1 cellular context compared by ENCODE assay signal in genomic region chr9:135480071-135480941, GRCh38.
TF ChIP-seq lines count a peak whose summit lies in the region.

No MANE protein-coding gene starts in this region.

TF ChIP-seq in K562, 482 proteins besides CTCF, POLR2A, EP300 and RAD21 (continued from another document and continues in another):
- TF ChIP-seq CHD7 (IDR thresholded peaks at IDR 0.05; ENCODE audit: low read depth, low read length) (no peak), SMARCA5 (IDR thresholded peaks at IDR 0.05) (no peak), KAT2B (IDR thresholded peaks at IDR 0.05; ENCODE audit: low read depth, low read length) (no peak), SMARCE1 (IDR thresholded peaks at IDR 0.05) (no peak), MXI1 (IDR thresholded peaks at IDR 0.05; ENCODE audit: low read depth, low read length) (no peak), SMARCA4 (IDR thresholded peaks at IDR 0.05) (no peak), ZNF140 (CRISPR knock-in tag; IDR thresholded peaks at IDR 0.05) (no peak), USF2 (CRISPR knock-in tag; IDR thresholded peaks at IDR 0.05) (no peak), ZNF592 (IDR thresholded peaks at IDR 0.05) (no peak), ARID2 (IDR thresholded peaks at IDR 0.05) (no peak), ILF3 (IDR thresholded peaks at IDR 0.05; ENCODE audit: borderline replicate concordance) (no peak), ZBTB11 (CRISPR knock-in tag; IDR thresholded peaks at IDR 0.05) (peak in 1 of 3 experiments; percentile 54; a peak in 1 of 6 replicates), MYBL2 (IDR thresholded peaks at IDR 0.05; ENCODE audit: low read depth) (no peak), MYBL2 (CRISPR knock-in tag; IDR thresholded peaks at IDR 0.05; ENCODE audit: borderline replicate concordance) (no peak), MAFK (IDR thresholded peaks at IDR 0.05; ENCODE audit: low read length) (no peak), POLR2G (IDR thresholded peaks at IDR 0.05; ENCODE audit: low read depth, low read length) (peak; percentile 78), ARID4B (CRISPR knock-in tag; IDR thresholded peaks at IDR 0.05) (peak; percentile 23; the same call in 1 of the 2 replicates), TEAD4 (IDR thresholded peaks at IDR 0.05; ENCODE audit: low read length) (no peak), TEAD4 (CRISPR knock-in tag; IDR thresholded peaks at IDR 0.05; ENCODE audit: borderline replicate concordance) (no peak), NFXL1 (CRISPR knock-in tag; IDR thresholded peaks at IDR 0.05) (no peak), CREBBP (IDR thresholded peaks at IDR 0.05; ENCODE audit: low read depth, low read length) (no peak), E4F1 (CRISPR knock-in tag; IDR thresholded peaks at IDR 0.05; ENCODE audit: borderline replicate concordance) (no peak)
